Comparison of ENCODE assay signal across 26 cellular contexts in the genomic region with DNA sequence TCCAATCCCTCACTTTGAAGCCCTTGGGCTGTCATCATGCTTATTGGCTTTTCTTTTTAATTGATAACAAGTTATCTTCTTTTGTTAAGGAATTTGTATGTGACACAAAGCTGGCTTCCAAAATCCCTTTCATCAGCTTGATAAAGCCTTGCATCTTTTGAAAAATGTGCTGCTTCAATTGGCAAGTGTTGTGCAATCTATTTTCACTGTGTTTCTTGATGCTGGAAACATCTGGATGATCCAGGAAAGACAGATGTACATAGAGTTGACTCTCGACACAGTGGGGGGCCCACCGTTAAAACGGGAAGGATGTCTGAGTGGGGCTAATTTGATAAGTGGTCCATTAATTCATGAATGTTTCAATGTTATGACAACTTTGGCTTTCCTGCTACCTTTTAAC.
"Had no signal": no experiment of that assay in that cellular context is flagged by ENCODE, and none has a peak within 500 bp of the region (broad histone marks: within the 10 kb centered on the region; RNA-seq: fewer than 3 reads in every experiment).

No MANE protein-coding gene starts in this region.

- H3K4me3 ChIP-seq: coronary artery, dorsolateral prefrontal cortex, esophagus squamous epithelium, gastrocnemius medialis, heart right ventricle, left lung, lower lobe of right lung had no signal

- H3K4me3 Mint-ChIP-seq: naive thymus-derived CD4-positive, alpha-beta T cell had no signal

- H3K27me3 ChIP-seq: esophagus squamous epithelium had no signal

- ATAC-seq: esophagus mucosa; gastrocnemius medialis; heart right ventricle; left cardiac atrium; left lung; left ventricle myocardium superior; lower lobe of right lung; naive thymus-derived CD4-positive, alpha-beta T cell had no signal

- H3K27ac ChIP-seq: coronary artery, dorsolateral prefrontal cortex, epithelial cell of prostate, esophagus squamous epithelium, gastrocnemius medialis, heart right ventricle, left lung, lower lobe of right lung had no signal

- FAIRE-seq: colon, islet of Langerhans, keratinocyte had no signal

- H3K36me3 Mint-ChIP-seq: naive thymus-derived CD4-positive, alpha-beta T cell had no signal

- H3K9me3 ChIP-seq: esophagus squamous epithelium, gastrocnemius medialis, heart right ventricle, left lung, lower lobe of right lung had no signal

- DNase-seq: dermis blood vessel endothelial cell; dorsolateral prefrontal cortex; effector CD4-positive, alpha-beta T cell; effector memory CD4-positive, alpha-beta T cell; erythroblast; esophagus squamous epithelium; foreskin fibroblast; foreskin melanocyte; gastrocnemius medialis; glutamatergic neuron; head of caudate nucleus; heart right ventricle; hippocampal formation; left cardiac atrium; left lung; left ventricle myocardium superior; lower lobe of right lung; mesenchymal stem cell; midbrain; naive thymus-derived CD4-positive, alpha-beta T cell had no signal

- H3K4me1 ChIP-seq: gastrocnemius medialis, heart right ventricle, left lung, lower lobe of right lung had no signal

- H3K27ac Mint-ChIP-seq: naive thymus-derived CD4-positive, alpha-beta T cell had no signal

- H3K36me3 ChIP-seq: esophagus squamous epithelium, gastrocnemius medialis, heart right ventricle, left lung, lower lobe of right lung had no signal
